In the genomic region with DNA sequence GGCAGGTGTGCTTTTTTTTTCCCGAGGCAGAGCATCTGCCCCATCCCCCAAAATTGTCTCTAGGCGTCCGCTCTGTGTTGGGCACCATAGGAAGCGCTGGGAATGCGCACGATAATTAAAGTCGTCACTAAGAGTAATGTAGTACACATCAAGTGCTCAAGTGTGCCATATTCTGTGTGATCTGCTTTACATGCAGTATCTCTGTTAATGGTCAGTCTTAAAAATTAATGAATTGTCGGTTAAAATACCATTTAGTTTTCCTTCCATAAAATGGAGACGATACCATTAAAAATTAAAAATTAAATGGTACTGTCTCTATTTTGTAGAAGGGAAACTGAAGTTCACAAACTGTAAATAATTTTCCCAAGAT, we compare ENCODE assay signal across 6 cellular contexts. TPM values are rescaled to one million over a fixed set of nuclear protein-coding genes. Genes with fewer than 3 reads are reported as not detected.
DNase-seq lines count a peak whose midpoint lies in the region; ATAC-seq and TF ChIP-seq lines count a peak whose summit lies in the region.

No MANE protein-coding gene starts in this region.

- peaks cover 12% of the 10 kb centered on the region for H3K36me3 Mint-ChIP-seq in endodermal cell (ENCODE audit: low read depth)

- no peak for DNase-seq in endodermal cell
- no peak for DNase-seq in erythroblast (lab: John Stamatoyannopoulos, UW)
- DNase-seq in kidney glomerular epithelial cell (lab: John Stamatoyannopoulos, UW) = no peak

- peaks cover 13% of the 10 kb centered on the region for H3K4me1 Mint-ChIP-seq in endodermal cell

- no peaks in the 10 kb centered on the region for H3K9me3 ChIP-seq in endodermal cell (ENCODE audit: control insufficient read depth, low read length)
- H3K9me3 ChIP-seq in skeletal muscle tissue (ENCODE audit: control insufficient read depth in 3 of 3, low read length in 3 of 3) = no peaks in the 10 kb centered on the region

- peak overlapping the region; percentile 99 for H3K4me3 Mint-ChIP-seq in endodermal cell

- no peak for TF ChIP-seq POLR2A in erythroblast (IDR thresholded peaks at IDR 0.05; ENCODE audit: low read length)

- H3K27ac ChIP-seq in endodermal cell (ENCODE audit: low read depth, low read length) = peak overlapping the region; percentile 51
- peak overlapping the region; percentile 94 for H3K27ac ChIP-seq in skeletal muscle tissue (ENCODE audit: low read depth, low read length)

- H3K9ac ChIP-seq in endodermal cell (ENCODE audit: extremely low read depth, low read length, poor library complexity, severe bottlenecking) = peak overlapping the region; percentile 94
- H3K9ac ChIP-seq in skeletal muscle tissue (ENCODE audit: low read depth in 1 of 3, low read length in 3 of 3) = peak overlapping the region; percentile 90 to 98 (median 95)

- no peaks in the 10 kb centered on the region for H3K27me3 Mint-ChIP-seq in endodermal cell (ENCODE audit: insufficient read depth)

- TF ChIP-seq CTCF in endodermal cell (conservative IDR thresholded peaks at IDR 0.05) = no peak

- ATAC-seq in GM18909 (IDR thresholded peaks at IDR 0.05; ENCODE audit: poor library complexity, unreplicated experiment) (peak; percentile 23), HG03439 (IDR thresholded peaks at IDR 0.05; ENCODE audit: unreplicated experiment) (peak; percentile 21)

- H3K36me3 ChIP-seq in endodermal cell (ENCODE audit: control insufficient read depth, insufficient read depth, low read length) = peaks cover 17% of the 10 kb centered on the region
- peaks cover under 1 to 3% (median under 1%) of the 10 kb centered on the region in 3 donors for H3K36me3 ChIP-seq in skeletal muscle tissue (ENCODE audit: control insufficient read depth in 3 of 3, insufficient read depth in 3 of 3, low read length in 3 of 3)

- 17 to 20% methylated on average over 5 to 8 of the region's 9 CpGs for WGBS in endodermal cell (ENCODE audit: insufficient coverage in 1 of 2, insufficient read length in 1 of 2), 2 experiments

- peak overlapping the region; percentile 100 for H3K27ac Mint-ChIP-seq in endodermal cell

- H3K27me3 ChIP-seq in endodermal cell (ENCODE audit: control insufficient read depth, insufficient read depth, low read length, poor library complexity, severe bottlenecking) (no peaks in the 10 kb centered on the region), skeletal muscle tissue (ENCODE audit: control insufficient read depth in 3 of 3, insufficient read depth in 3 of 3, low read length in 3 of 3) (no peaks in the 10 kb centered on the region)

- H3K4me3 ChIP-seq in endodermal cell (ENCODE audit: low read length) (peak overlapping the region; percentile 96), skeletal muscle tissue (ENCODE audit: low read length in 3 of 3) (peak overlapping the region; percentile 86 to 98 (median 97))

- peaks cover 5% of the 10 kb centered on the region for H3K9me3 Mint-ChIP-seq in endodermal cell

- H3K4me1 ChIP-seq in endodermal cell (ENCODE audit: control insufficient read depth, insufficient read depth, low read length) (no peaks in the 10 kb centered on the region), skeletal muscle tissue (ENCODE audit: control insufficient read depth in 3 of 3, insufficient read depth in 3 of 3, low read length in 3 of 3) (peaks cover 15 to 21% (median 21%) of the 10 kb centered on the region in 3 donors)

RNA-seq across cellular contexts. Expression of gene CCT8, which starts 0.5 kb away (rescaled TPM):
- total RNA-seq in endodermal cell = 100 to 1,000 TPM; 279 to 281 TPM
- 248 TPM for polyA plus RNA-seq in endodermal cell (2013, experiment 1 of 2)
- polyA plus RNA-seq in endodermal cell (2013, experiment 2 of 2) = 227 TPM
- total RNA-seq in skeletal muscle tissue = 176 TPM

RNA-seq across cellular contexts. Expression of gene USP16, which starts 49.5 kb away (rescaled TPM):
- 10 to 100 TPM; 19.9 to 22.0 TPM for total RNA-seq in endodermal cell
- 22.4 TPM for polyA plus RNA-seq in endodermal cell (2013, experiment 1 of 2)
- polyA plus RNA-seq in endodermal cell (2013, experiment 2 of 2) = 23.0 TPM
- total RNA-seq in skeletal muscle tissue = 17.2 TPM

RNA-seq across cellular contexts. Expression of gene RWDD2B, which starts 54.8 kb away (rescaled TPM):
- total RNA-seq in endodermal cell (1 to 10 TPM in 1 of 2 donors, not detected in 1; 6.5 TPM), skeletal muscle tissue (12.5 TPM)
- 11.1 TPM for polyA plus RNA-seq in endodermal cell (2013, experiment 1 of 2)
- polyA plus RNA-seq in endodermal cell (2013, experiment 2 of 2) = 11.3 TPM

RNA-seq across cellular contexts. Expression of gene MAP3K7CL, which starts 56.5 kb away (rescaled TPM):
- total RNA-seq in endodermal cell = 1 to 10 TPM in 1 of 2 donors, not detected in 1; 1.3 TPM
- 0.25 TPM for polyA plus RNA-seq in endodermal cell (2013, experiment 1 of 2)
- 0.83 TPM for polyA plus RNA-seq in endodermal cell (2013, experiment 2 of 2)
- total RNA-seq in skeletal muscle tissue = 37.6 TPM
